In the genomic region with DNA sequence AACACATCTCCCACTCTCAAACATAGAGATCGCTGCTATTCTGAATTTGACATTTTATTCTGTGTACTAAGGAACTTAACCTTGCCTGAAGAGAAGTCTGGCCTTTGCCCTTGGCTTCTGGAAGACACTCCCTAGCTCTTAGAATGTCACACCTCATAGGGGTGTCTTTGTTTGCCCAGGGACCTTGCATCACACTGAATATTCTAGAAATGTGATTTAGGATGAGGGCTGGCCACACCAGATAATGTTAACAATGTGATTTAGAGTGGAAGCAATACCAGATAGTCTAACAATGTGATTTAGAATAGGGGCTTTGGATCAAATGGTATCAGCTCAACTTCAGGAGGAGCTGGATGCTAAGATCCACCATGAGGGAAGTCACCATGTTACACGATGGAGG, we compare ENCODE assay signal across 19 cellular contexts. TPM values are rescaled to one million over a fixed set of nuclear protein-coding genes. Genes with fewer than 3 reads are reported as not detected.
DNase-seq lines count a peak whose midpoint lies in the region; ATAC-seq and FAIRE-seq lines count a peak whose summit lies in the region.
"Had no signal": no experiment of that assay in that cellular context is flagged by ENCODE, and none has a peak within 500 bp of the region (broad histone marks: within the 10 kb centered on the region; RNA-seq: fewer than 3 reads in every experiment).

No MANE protein-coding gene starts in this region.

- H3K27me3 Mint-ChIP-seq in activated CD4-positive, alpha-beta T cell treated with anti-CD3 and anti-CD28 coated beads, Interleukin-2, amount 10 ng/mL, durations not matched to agents 7 days and 5 days = peaks cover 13% of the 10 kb centered on the region
- peaks cover 13% of the 10 kb centered on the region for H3K27me3 Mint-ChIP-seq in activated naive CD8-positive, alpha-beta T cell treated with anti-CD3 and anti-CD28 coated beads, Interleukin-2, amount 10 ng/mL, durations not matched to agents 7 days and 5 days
- peaks cover 44% of the 10 kb centered on the region for H3K27me3 Mint-ChIP-seq in activated naive CD8-positive, alpha-beta T cell treated with anti-CD3 and anti-CD28 coated beads for 36 hours
- H3K27me3 Mint-ChIP-seq in activated T-helper 2 cell treated with anti-CD3 and anti-CD28 coated beads, Interferon-gamma antibody, Interleukin-2, Interleukin-4, amounts not matched to agents 10 μg/mL and 5 μg/mL and 100 μg/mL, durations not matched to agents 14 hours and 24 hours and 36 hours (ENCODE audit: low read depth) = peaks cover 18% of the 10 kb centered on the region

- no peaks in the 10 kb centered on the region for H3K27me3 ChIP-seq in right cardiac atrium (ENCODE audit: control insufficient read depth, insufficient read depth)

- no peaks in the 10 kb centered on the region for H3K9me3 Mint-ChIP-seq in activated CD4-positive, alpha-beta T cell treated with anti-CD3 and anti-CD28 coated beads, Interleukin-2, amount 10 ng/mL, durations not matched to agents 7 days and 5 days
- no peaks in the 10 kb centered on the region for H3K9me3 Mint-ChIP-seq in activated naive CD8-positive, alpha-beta T cell treated with anti-CD3 and anti-CD28 coated beads, Interleukin-2, amount 10 ng/mL, durations not matched to agents 7 days and 5 days
- H3K9me3 Mint-ChIP-seq in activated naive CD8-positive, alpha-beta T cell treated with anti-CD3 and anti-CD28 coated beads for 36 hours = no peaks in the 10 kb centered on the region
- H3K9me3 Mint-ChIP-seq in activated T-helper 2 cell treated with anti-CD3 and anti-CD28 coated beads, Interferon-gamma antibody, Interleukin-2, Interleukin-4, amounts not matched to agents 10 μg/mL and 5 μg/mL and 100 μg/mL, durations not matched to agents 14 hours and 24 hours and 36 hours = no peaks in the 10 kb centered on the region
- H3K9me3 Mint-ChIP-seq: CD8-positive, alpha-beta T cell had no signal

- DNase-seq in activated CD4-positive, alpha-beta T cell treated with anti-CD3 and anti-CD28 coated beads, Interleukin-2, amount 10 ng/mL, durations not matched to agents 7 days and 5 days = no peak
- DNase-seq in activated CD4-positive, alpha-beta T cell treated with anti-CD3 and anti-CD28 coated beads, Interleukin-2, amount 50 U/mL, for 4 hours = no peak
- DNase-seq in activated naive CD8-positive, alpha-beta T cell treated with anti-CD3 and anti-CD28 coated beads, Interleukin-2, amount 10 ng/mL, durations not matched to agents 7 days and 5 days = no peak
- no peak for DNase-seq in activated naive CD8-positive, alpha-beta T cell treated with anti-CD3 and anti-CD28 coated beads for 36 hours
- no peak for DNase-seq in activated T-helper 2 cell treated with anti-CD3 and anti-CD28 coated beads, Interferon-gamma antibody, Interleukin-2, Interleukin-4, amounts not matched to agents 10 μg/mL and 5 μg/mL and 100 μg/mL, durations not matched to agents 14 hours and 24 hours and 36 hours (ENCODE audit: low spot score)
- no peak for DNase-seq in right cardiac atrium
- no peak for DNase-seq in GM19239 (ENCODE audit: insufficient read length, low spot score)
- DNase-seq: ACHN; CD8-positive, alpha-beta T cell; COR-L47; DMS153; DMS79 treated with DMSO at 0.1 percent for 48 hours; GM23248 had no signal

- no peak for FAIRE-seq in GM19239 (lab: Jason Lieb, UNC)
- FAIRE-seq: D721Med, H54 had no signal

- intact Hi-C loops in activated T-helper 2 cell treated with anti-CD3 and anti-CD28 coated beads, Interferon-gamma antibody, Interleukin-2, Interleukin-4, amounts not matched to agents 10 μg/mL and 5 μg/mL and 100 μg/mL, durations not matched to agents 14 hours and 24 hours and 36 hours (cut with micrococcal nuclease) = loop anchor here (2.0 to 5.0 kb wide), 2 partner anchors 145 to 183 kb away; no protein-coding TSS in a partner anchor
- intact Hi-C loops in right cardiac atrium (cut with DNase I) = no loop called here

- no peak overlapping the region for H3K4me3 ChIP-seq in right cardiac atrium (ENCODE audit: low read length)
- H3K4me3 ChIP-seq: GM23248 had no signal

- no peak overlapping the region for H3K27ac ChIP-seq in right cardiac atrium (ENCODE audit: low read length)
- H3K27ac ChIP-seq: C4-2B, GM23248 had no signal

- H3K27ac Mint-ChIP-seq in activated CD4-positive, alpha-beta T cell treated with anti-CD3 and anti-CD28 coated beads, Interleukin-2, amount 10 ng/mL, durations not matched to agents 7 days and 5 days = peak overlapping the region; percentile 71
- H3K27ac Mint-ChIP-seq in activated naive CD8-positive, alpha-beta T cell treated with anti-CD3 and anti-CD28 coated beads, Interleukin-2, amount 10 ng/mL, durations not matched to agents 7 days and 5 days = peak overlapping the region; percentile 51
- no peak overlapping the region for H3K27ac Mint-ChIP-seq in activated naive CD8-positive, alpha-beta T cell treated with anti-CD3 and anti-CD28 coated beads for 36 hours
- peak overlapping the region; percentile 75 for H3K27ac Mint-ChIP-seq in activated T-helper 2 cell treated with anti-CD3 and anti-CD28 coated beads, Interferon-gamma antibody, Interleukin-2, Interleukin-4, amounts not matched to agents 10 μg/mL and 5 μg/mL and 100 μg/mL, durations not matched to agents 14 hours and 24 hours and 36 hours
- H3K27ac Mint-ChIP-seq: CD8-positive, alpha-beta T cell had no signal

- POLR2A ChIA-PET in activated CD4-positive, alpha-beta T cell treated with anti-CD3 and anti-CD28 coated beads, Interleukin-2, amount 10 ng/mL, durations not matched to agents 7 days and 5 days (lab: Charles Lee) = no interaction called here
- POLR2A ChIA-PET in activated naive CD8-positive, alpha-beta T cell treated with anti-CD3 and anti-CD28 coated beads, Interleukin-2, amount 10 ng/mL, durations not matched to agents 7 days and 5 days (lab: Charles Lee) = interaction anchor here (0.6 to 2.3 kb wide), 3 partner anchors 12 to 1554 kb away, joined by 3 to 9 read pairs (median 3); no protein-coding TSS in a partner anchor

- no peak overlapping the region for H3K4me3 Mint-ChIP-seq in activated CD4-positive, alpha-beta T cell treated with anti-CD3 and anti-CD28 coated beads, Interleukin-2, amount 10 ng/mL, durations not matched to agents 7 days and 5 days
- peak overlapping the region; percentile 16 for H3K4me3 Mint-ChIP-seq in activated naive CD8-positive, alpha-beta T cell treated with anti-CD3 and anti-CD28 coated beads, Interleukin-2, amount 10 ng/mL, durations not matched to agents 7 days and 5 days
- no peak overlapping the region for H3K4me3 Mint-ChIP-seq in activated naive CD8-positive, alpha-beta T cell treated with anti-CD3 and anti-CD28 coated beads for 36 hours
- peak overlapping the region; percentile 22 for H3K4me3 Mint-ChIP-seq in activated T-helper 2 cell treated with anti-CD3 and anti-CD28 coated beads, Interferon-gamma antibody, Interleukin-2, Interleukin-4, amounts not matched to agents 10 μg/mL and 5 μg/mL and 100 μg/mL, durations not matched to agents 14 hours and 24 hours and 36 hours (ENCODE audit: low read depth)
- H3K4me3 Mint-ChIP-seq: CD8-positive, alpha-beta T cell had no signal

- no peak for ATAC-seq in activated naive CD8-positive, alpha-beta T cell treated with anti-CD3 and anti-CD28 coated beads, Interleukin-2, amount 10 ng/mL, durations not matched to agents 7 days and 5 days (ENCODE audit: low read depth)
- ATAC-seq in right cardiac atrium (no peak), GM19023 (IDR thresholded peaks at IDR 0.05; ENCODE audit: unreplicated experiment) (no peak)
- ATAC-seq: CD8-positive, alpha-beta T cell; HCT116 had no signal

- H3K4me1 ChIP-seq in right cardiac atrium (ENCODE audit: control insufficient read depth, insufficient read depth, low read length) = no peaks in the 10 kb centered on the region

- no peaks in the 10 kb centered on the region for H3K9me3 ChIP-seq in right cardiac atrium (ENCODE audit: control insufficient read depth, low read length)

- WGBS in right cardiac atrium = 79% methylated on average over 2 of the region's 2 CpGs

- CTCF ChIA-PET in activated CD4-positive, alpha-beta T cell treated with anti-CD3 and anti-CD28 coated beads, Interleukin-2, amount 10 ng/mL, durations not matched to agents 7 days and 5 days (lab: Charles Lee) = interaction anchor here (1.4 to 2.0 kb wide), 3 partner anchors 9 to 100 kb away, joined by 3 to 8 read pairs (median 5); no protein-coding TSS in a partner anchor

- H3K4me1 Mint-ChIP-seq in activated CD4-positive, alpha-beta T cell treated with anti-CD3 and anti-CD28 coated beads, Interleukin-2, amount 10 ng/mL, durations not matched to agents 7 days and 5 days = peaks cover 56% of the 10 kb centered on the region
- H3K4me1 Mint-ChIP-seq in activated naive CD8-positive, alpha-beta T cell treated with anti-CD3 and anti-CD28 coated beads, Interleukin-2, amount 10 ng/mL, durations not matched to agents 7 days and 5 days = peaks cover 54% of the 10 kb centered on the region
- peaks cover 9% of the 10 kb centered on the region for H3K4me1 Mint-ChIP-seq in activated naive CD8-positive, alpha-beta T cell treated with anti-CD3 and anti-CD28 coated beads for 36 hours
- peaks cover 58% of the 10 kb centered on the region for H3K4me1 Mint-ChIP-seq in activated T-helper 2 cell treated with anti-CD3 and anti-CD28 coated beads, Interferon-gamma antibody, Interleukin-2, Interleukin-4, amounts not matched to agents 10 μg/mL and 5 μg/mL and 100 μg/mL, durations not matched to agents 14 hours and 24 hours and 36 hours (ENCODE audit: low read depth)

- H3K36me3 Mint-ChIP-seq in activated CD4-positive, alpha-beta T cell treated with anti-CD3 and anti-CD28 coated beads, Interleukin-2, amount 10 ng/mL, durations not matched to agents 7 days and 5 days (ENCODE audit: low read depth) = peaks cover 1% of the 10 kb centered on the region
- peaks cover 2% of the 10 kb centered on the region for H3K36me3 Mint-ChIP-seq in activated naive CD8-positive, alpha-beta T cell treated with anti-CD3 and anti-CD28 coated beads, Interleukin-2, amount 10 ng/mL, durations not matched to agents 7 days and 5 days
- no peaks in the 10 kb centered on the region for H3K36me3 Mint-ChIP-seq in activated naive CD8-positive, alpha-beta T cell treated with anti-CD3 and anti-CD28 coated beads for 36 hours
- H3K36me3 Mint-ChIP-seq in activated T-helper 2 cell treated with anti-CD3 and anti-CD28 coated beads, Interferon-gamma antibody, Interleukin-2, Interleukin-4, amounts not matched to agents 10 μg/mL and 5 μg/mL and 100 μg/mL, durations not matched to agents 14 hours and 24 hours and 36 hours (ENCODE audit: low read depth) = peaks cover 1% of the 10 kb centered on the region
- H3K36me3 Mint-ChIP-seq: CD8-positive, alpha-beta T cell had no signal

RNA-seq across cellular contexts. Expression of a gene that starts 6.6 kb away (rescaled TPM):
- not detected for total RNA-seq in activated CD4-positive, alpha-beta T cell treated with anti-CD3 and anti-CD28 coated beads, Interleukin-2, amount 10 ng/mL, durations not matched to agents 7 days and 5 days
- total RNA-seq in activated naive CD8-positive, alpha-beta T cell treated with anti-CD3 and anti-CD28 coated beads, Interleukin-2, amount 10 ng/mL, durations not matched to agents 7 days and 5 days = not detected
- total RNA-seq in activated naive CD8-positive, alpha-beta T cell treated with anti-CD3 and anti-CD28 coated beads for 36 hours = not detected
- not detected in 2 replicates for total RNA-seq in activated T-helper 2 cell treated with anti-CD3 and anti-CD28 coated beads, Interferon-gamma antibody, Interleukin-2, Interleukin-4, amounts not matched to agents 10 μg/mL and 5 μg/mL and 100 μg/mL, durations not matched to agents 14 hours and 24 hours and 36 hours
- not detected for total RNA-seq in right cardiac atrium
- polyA plus RNA-seq in right cardiac atrium = not detected
- total RNA-seq: A172; CD8-positive, alpha-beta T cell; GM23248 had no signal
- polyA plus RNA-seq: GM23248 had no signal

RNA-seq across cellular contexts. Expression of a gene that starts 32.6 kb away (rescaled TPM):
- total RNA-seq in activated CD4-positive, alpha-beta T cell treated with anti-CD3 and anti-CD28 coated beads, Interleukin-2, amount 10 ng/mL, durations not matched to agents 7 days and 5 days = 1 to 10 TPM; 3.7 to 3.9 TPM
- 10 to 100 TPM in 1 of 2 experiments, 1 to 10 TPM in 1; 7.7 to 10.6 TPM for total RNA-seq in activated naive CD8-positive, alpha-beta T cell treated with anti-CD3 and anti-CD28 coated beads, Interleukin-2, amount 10 ng/mL, durations not matched to agents 7 days and 5 days
- total RNA-seq in activated naive CD8-positive, alpha-beta T cell treated with anti-CD3 and anti-CD28 coated beads for 36 hours = under 1 TPM; 0.24 to 0.62 TPM
- total RNA-seq in activated T-helper 2 cell treated with anti-CD3 and anti-CD28 coated beads, Interferon-gamma antibody, Interleukin-2, Interleukin-4, amounts not matched to agents 10 μg/mL and 5 μg/mL and 100 μg/mL, durations not matched to agents 14 hours and 24 hours and 36 hours = 14.3 and 17.0 TPM in 2 replicates
- 1 to 10 TPM; 2.3 to 6.0 (median 4.1) TPM for total RNA-seq in right cardiac atrium
- 2.4 TPM for polyA plus RNA-seq in right cardiac atrium
- total RNA-seq: CD8-positive, alpha-beta T cell; GM23248 had no signal

RNA-seq across cellular contexts. Expression of a gene that starts 54.0 kb away (rescaled TPM):
- not detected for total RNA-seq in activated CD4-positive, alpha-beta T cell treated with anti-CD3 and anti-CD28 coated beads, Interleukin-2, amount 10 ng/mL, durations not matched to agents 7 days and 5 days
- total RNA-seq in activated naive CD8-positive, alpha-beta T cell treated with anti-CD3 and anti-CD28 coated beads, Interleukin-2, amount 10 ng/mL, durations not matched to agents 7 days and 5 days = under 1 TPM in 1 of 2 experiments, not detected in 1; 0.11 TPM
- total RNA-seq in activated naive CD8-positive, alpha-beta T cell treated with anti-CD3 and anti-CD28 coated beads for 36 hours = under 1 TPM; 0.12 to 0.18 TPM
- 7.0 TPM in 2 replicates for total RNA-seq in activated T-helper 2 cell treated with anti-CD3 and anti-CD28 coated beads, Interferon-gamma antibody, Interleukin-2, Interleukin-4, amounts not matched to agents 10 μg/mL and 5 μg/mL and 100 μg/mL, durations not matched to agents 14 hours and 24 hours and 36 hours
- total RNA-seq in right cardiac atrium = under 1 TPM in 1 of 4 donors, not detected in 3; 0.31 TPM
- polyA plus RNA-seq in right cardiac atrium = 0.07 TPM
- total RNA-seq: A172; CD8-positive, alpha-beta T cell; GM23248 had no signal
- polyA plus RNA-seq: GM23248 had no signal

Comparison
In these comparisons a context has a peak if more than half of its experiments do, and no peak if none do; other contexts are left out.
1. H3K4me3 Mint-ChIP-seq: peak in activated naive CD8-positive, alpha-beta T cell treated with anti-CD3 and anti-CD28 coated beads, Interleukin-2, amount 10 ng/mL, durations not matched to agents 7 days and 5 days (single experiment) and activated T-helper 2 cell treated with anti-CD3 and anti-CD28 coated beads, Interferon-gamma antibody, Interleukin-2, Interleukin-4, amounts not matched to agents 10 μg/mL and 5 μg/mL and 100 μg/mL, durations not matched to agents 14 hours and 24 hours and 36 hours (single experiment); none in activated CD4-positive, alpha-beta T cell treated with anti-CD3 and anti-CD28 coated beads, Interleukin-2, amount 10 ng/mL, durations not matched to agents 7 days and 5 days (single experiment) and activated naive CD8-positive, alpha-beta T cell treated with anti-CD3 and anti-CD28 coated beads for 36 hours (single experiment).